Comparison of ENCODE assay signal across 16 cellular contexts in the genomic region with DNA sequence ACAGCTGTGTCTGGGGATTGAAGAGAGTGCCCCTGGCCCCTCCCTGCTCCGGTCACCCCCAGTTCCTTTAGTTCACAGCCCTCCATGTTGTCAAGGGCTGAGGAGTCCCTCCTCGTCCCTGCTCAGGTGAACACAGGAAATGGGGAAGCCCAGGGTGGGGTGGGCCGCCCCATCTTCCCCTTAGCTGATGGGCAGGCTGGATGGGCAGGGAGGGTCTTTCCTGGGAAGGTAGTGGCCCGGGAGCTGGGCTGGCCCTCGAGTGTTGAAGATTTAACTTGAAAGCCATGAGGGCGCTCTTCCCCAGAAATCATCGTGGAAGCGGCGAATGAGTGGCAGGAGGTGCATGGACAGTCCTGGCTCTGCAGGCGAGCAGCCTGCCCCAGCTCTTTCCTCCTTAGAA. TPM values are rescaled to one million over a fixed set of nuclear protein-coding genes. Genes with fewer than 3 reads are reported as not detected.
DNase-seq lines count a peak whose midpoint lies in the region; ATAC-seq lines count a peak whose summit lies in the region.
"Had no signal": no experiment of that assay in that cellular context is flagged by ENCODE, and none has a peak within 500 bp of the region (broad histone marks: within the 10 kb centered on the region; RNA-seq: fewer than 3 reads in every experiment).

No MANE protein-coding gene starts in this region.

- H3K27ac Mint-ChIP-seq in activated T-helper 17 cell treated with anti-CD3 and anti-CD28 coated beads, Interleukin-2, amount 50 U/mL, for 72 hours = peak overlapping the region; percentile 43
- peak overlapping the region in 6 of 10 donors; percentile 52 to 94 (median 80) for H3K27ac Mint-ChIP-seq in naive thymus-derived CD8-positive, alpha-beta T cell

- no peak overlapping the region for H3K4me3 ChIP-seq in aorta (ENCODE audit: low read length in 2 of 2)
- H3K4me3 ChIP-seq: GM12878, SJSA1 had no signal

- POLR2A ChIA-PET in naive thymus-derived CD8-positive, alpha-beta T cell (lab: Charles Lee) = interaction anchor here (0.6 kb wide), 1 partner anchor 194 kb away, joined by 4 read pairs; no protein-coding TSS in a partner anchor

- no peaks in the 10 kb centered on the region for H3K27me3 ChIP-seq in aorta (ENCODE audit: control insufficient read depth in 1 of 2, insufficient read depth in 2 of 2, low read length in 1 of 2)
- H3K27me3 ChIP-seq: SJSA1 had no signal

- H3K27me3 Mint-ChIP-seq in activated T-helper 17 cell treated with anti-CD3 and anti-CD28 coated beads, Interleukin-2, amount 50 U/mL, for 72 hours = no peaks in the 10 kb centered on the region
- no peaks in the 10 kb centered on the region for H3K27me3 Mint-ChIP-seq in naive thymus-derived CD8-positive, alpha-beta T cell
- H3K27me3 Mint-ChIP-seq: IgD-negative memory B cell had no signal

- H3K4me1 Mint-ChIP-seq in activated T-helper 17 cell treated with anti-CD3 and anti-CD28 coated beads, Interleukin-2, amount 50 U/mL, for 72 hours = peaks cover 5% of the 10 kb centered on the region
- peaks cover 12 to 44% (median 25%) of the 10 kb centered on the region in 4 donors for H3K4me1 Mint-ChIP-seq in naive thymus-derived CD8-positive, alpha-beta T cell

- peaks cover 14% of the 10 kb centered on the region for H3K36me3 Mint-ChIP-seq in activated T-helper 17 cell treated with anti-CD3 and anti-CD28 coated beads, Interleukin-2, amount 50 U/mL, for 72 hours (ENCODE audit: low read depth)
- H3K36me3 Mint-ChIP-seq in naive thymus-derived CD8-positive, alpha-beta T cell = peaks cover 0 to 3% (median 2%) of the 10 kb centered on the region in 3 donors
- H3K36me3 Mint-ChIP-seq: IgD-negative memory B cell had no signal

- H3K4me1 ChIP-seq in aorta (ENCODE audit: control insufficient read depth in 1 of 2, insufficient read depth in 2 of 2, low read length in 2 of 2) = no peaks in the 10 kb centered on the region
- H3K4me1 ChIP-seq: SJSA1 had no signal

- no peaks in the 10 kb centered on the region for H3K36me3 ChIP-seq in aorta (ENCODE audit: control insufficient read depth in 1 of 2, insufficient read depth in 2 of 2, low read length in 1 of 2)
- H3K36me3 ChIP-seq: SJSA1 had no signal

- H3K4me3 Mint-ChIP-seq in activated T-helper 17 cell treated with anti-CD3 and anti-CD28 coated beads, Interleukin-2, amount 50 U/mL, for 72 hours = no peak overlapping the region
- H3K4me3 Mint-ChIP-seq in naive thymus-derived CD8-positive, alpha-beta T cell = peak overlapping the region in 1 of 10 donors; percentile 4
- H3K4me3 Mint-ChIP-seq: CD14-positive monocyte had no signal

- ATAC-seq in Right ventricle myocardium inferior (no peak), left cardiac atrium (no peak), aorta (ENCODE audit: low FRiP score) (no peak), HG02759 (IDR thresholded peaks at IDR 0.05; ENCODE audit: unreplicated experiment) (no peak)
- ATAC-seq in activated T-helper 17 cell treated with anti-CD3 and anti-CD28 coated beads, Interleukin-2, amount 50 U/mL, for 72 hours (replicated peaks) = no peak
- no peak for ATAC-seq in naive thymus-derived CD8-positive, alpha-beta T cell
- ATAC-seq: GM12878 had no signal

- 77 to 82% methylated on average over 10 of the region's 10 CpGs for WGBS in aorta, 2 donors

- H3K27ac ChIP-seq in aorta (ENCODE audit: low read depth in 1 of 2, low read length in 2 of 2) = no peak overlapping the region
- H3K27ac ChIP-seq: SJSA1 had no signal

- no peaks in the 10 kb centered on the region for H3K9me3 ChIP-seq in aorta (ENCODE audit: control insufficient read depth, low read length)
- H3K9me3 ChIP-seq: SJSA1 had no signal

- intact Hi-C loops in Right ventricle myocardium inferior (cut with DNase I) = no loop called here
- intact Hi-C loops in left cardiac atrium (cut with DNase I) = no loop called here
- intact Hi-C loops in aorta (cut with DNase I) = no loop called here

- DNase-seq in Right ventricle myocardium inferior (ENCODE audit: missing footprints) (peak; percentile 27), left cardiac atrium (no peak), aorta (peak; percentile 13 to 55), NCI-H2029 treated with DMSO at 0.1 percent for 48 hours (lab: John Stamatoyannopoulos, UW) (no peak), SHP77 (lab: John Stamatoyannopoulos, UW) (no peak)
- DNase-seq in naive thymus-derived CD8-positive, alpha-beta T cell = no peak
- DNase-seq: MV-4-11, NCI-H1417 treated with DMSO at 0.1 percent for 48 hours, NCI-H2107, NCI-H82 had no signal

- H3K9me3 Mint-ChIP-seq in activated T-helper 17 cell treated with anti-CD3 and anti-CD28 coated beads, Interleukin-2, amount 50 U/mL, for 72 hours = no peaks in the 10 kb centered on the region
- no peaks in the 10 kb centered on the region for H3K9me3 Mint-ChIP-seq in naive thymus-derived CD8-positive, alpha-beta T cell
- H3K9me3 Mint-ChIP-seq: IgD-negative memory B cell had no signal

RNA-seq across cellular contexts. Expression of gene NPHP4, which starts 18.3 kb away (rescaled TPM):
- 4.8 TPM for total RNA-seq in Right ventricle myocardium inferior
- 1 to 10 TPM; 5.1 to 7.3 TPM for total RNA-seq in left cardiac atrium
- total RNA-seq in activated T-helper 17 cell treated with anti-CD3 and anti-CD28 coated beads, Interleukin-2, amount 50 U/mL, for 72 hours = 10 to 100 TPM; 21.5 to 35.7 TPM
- total RNA-seq in naive thymus-derived CD8-positive, alpha-beta T cell = 1 to 10 TPM; 6.2 to 6.3 TPM
- under 1 TPM; 0.14 to 0.97 (median 0.22) TPM for polyA plus RNA-seq in naive thymus-derived CD8-positive, alpha-beta T cell
- 10 to 100 TPM in 1 of 2 donors, 1 to 10 TPM in 1; 7.8 to 15.1 TPM for total RNA-seq in aorta
- 1 to 10 TPM; 2.4 to 4.8 TPM for polyA plus RNA-seq in aorta

RNA-seq across cellular contexts. Expression of gene KCNAB2, which starts 35.1 kb away (rescaled TPM):
- total RNA-seq in Right ventricle myocardium inferior = 21.0 TPM
- 10 to 100 TPM; 13.2 to 14.7 TPM for total RNA-seq in left cardiac atrium
- total RNA-seq in activated T-helper 17 cell treated with anti-CD3 and anti-CD28 coated beads, Interleukin-2, amount 50 U/mL, for 72 hours = 100 to 1,000 TPM; 407 to 432 TPM
- total RNA-seq in naive thymus-derived CD8-positive, alpha-beta T cell = 100 to 1,000 TPM; 189 to 190 TPM
- polyA plus RNA-seq in naive thymus-derived CD8-positive, alpha-beta T cell = 10 to 100 TPM; 17.8 to 46.6 (median 21.4) TPM
- total RNA-seq in aorta = 10 to 100 TPM; 17.1 to 36.2 TPM
- polyA plus RNA-seq in aorta = 1 to 10 TPM; 5.5 to 6.6 TPM

Comparison
In these comparisons a context has a peak if more than half of its experiments do, and no peak if none do; other contexts are left out.
1. DNase-seq: peak in Right ventricle myocardium inferior (single experiment) and aorta (2 of 2); none in left cardiac atrium (single experiment), naive thymus-derived CD8-positive, alpha-beta T cell (0 of 10), NCI-H2029 treated with DMSO at 0.1 percent for 48 hours (single experiment) and SHP77 (0 of 2).